Comparison of ENCODE assay signal across 10 cellular contexts in genomic region chr5:77379558-77380061, GRCh38.
A peak's percentile ranks its signal among the peaks of the same experiment; 100 is the strongest.
DNase-seq lines count a peak whose midpoint lies in the region; ATAC-seq and TF ChIP-seq lines count a peak whose summit lies in the region.
"Had no signal": no experiment of that assay in that cellular context is flagged by ENCODE, and none has a peak within 500 bp of the region (broad histone marks: within the 10 kb centered on the region; RNA-seq: fewer than 3 reads in every experiment).

No MANE protein-coding gene starts in this region.

- H3K4me3 ChIP-seq in esophagus squamous epithelium = no peak overlapping the region

- H3K9me3 Mint-ChIP-seq in activated CD8-positive, alpha-beta T cell treated with anti-CD3 and anti-CD28 coated beads, Interleukin-2, amount 10 ng/mL, durations not matched to agents 7 days and 5 days (ENCODE audit: insufficient read depth) = no peaks in the 10 kb centered on the region

- peak overlapping the region; percentile 44 for H3K27ac Mint-ChIP-seq in activated CD8-positive, alpha-beta T cell treated with anti-CD3 and anti-CD28 coated beads, Interleukin-2, amount 10 ng/mL, durations not matched to agents 7 days and 5 days

- CTCF ChIA-PET in activated CD8-positive, alpha-beta T cell treated with anti-CD3 and anti-CD28 coated beads, Interleukin-2, amount 10 ng/mL, durations not matched to agents 7 days and 5 days (lab: Charles Lee) = interaction anchor here (0.6 to 1.0 kb wide), 2 partner anchors 9 to 349 kb away, joined by 4 read pairs; partner anchors contain the start of gene AGGF1

- no peaks in the 10 kb centered on the region for H3K27me3 Mint-ChIP-seq in activated CD8-positive, alpha-beta T cell treated with anti-CD3 and anti-CD28 coated beads, Interleukin-2, amount 10 ng/mL, durations not matched to agents 7 days and 5 days (ENCODE audit: low read depth)

- TF ChIP-seq POLR2A in esophagus squamous epithelium (IDR thresholded peaks at IDR 0.05) = no peak

- peaks cover 0 to 35% (median 0%) of the 10 kb centered on the region in 3 donors for H3K4me1 ChIP-seq in esophagus squamous epithelium

- 24 to 33% methylated on average over 6 of the region's 6 CpGs for WGBS in esophagus squamous epithelium, 2 donors

- H3K4me1 Mint-ChIP-seq in activated CD8-positive, alpha-beta T cell treated with anti-CD3 and anti-CD28 coated beads, Interleukin-2, amount 10 ng/mL, durations not matched to agents 7 days and 5 days (ENCODE audit: low read depth) = peaks cover 15% of the 10 kb centered on the region

- peak overlapping the region in 2 of 4 donors; percentile 63 to 72 for H3K27ac ChIP-seq in esophagus squamous epithelium

- no peaks in the 10 kb centered on the region for H3K36me3 ChIP-seq in esophagus squamous epithelium

- H3K9me3 ChIP-seq in esophagus squamous epithelium = no peaks in the 10 kb centered on the region

- no peak for TF ChIP-seq CTCF in esophagus squamous epithelium (IDR thresholded peaks at IDR 0.05)

- no peaks in the 10 kb centered on the region for H3K36me3 Mint-ChIP-seq in activated CD8-positive, alpha-beta T cell treated with anti-CD3 and anti-CD28 coated beads, Interleukin-2, amount 10 ng/mL, durations not matched to agents 7 days and 5 days (ENCODE audit: low read depth)

- intact Hi-C loops in esophagus squamous epithelium (cut with DNase I) = no loop called here

- peaks cover 0 to 4% (median 0%) of the 10 kb centered on the region in 4 donors for H3K27me3 ChIP-seq in esophagus squamous epithelium

- POLR2A ChIA-PET in activated CD8-positive, alpha-beta T cell treated with anti-CD3 and anti-CD28 coated beads, Interleukin-2, amount 10 ng/mL, durations not matched to agents 7 days and 5 days (lab: Charles Lee) = no interaction called here

- H3K4me3 Mint-ChIP-seq in activated CD8-positive, alpha-beta T cell treated with anti-CD3 and anti-CD28 coated beads, Interleukin-2, amount 10 ng/mL, durations not matched to agents 7 days and 5 days = no peak overlapping the region

- ATAC-seq in GM19035 (IDR thresholded peaks at IDR 0.05; ENCODE audit: unreplicated experiment) (peak; percentile 89), HG03045 (IDR thresholded peaks at IDR 0.05; ENCODE audit: unreplicated experiment) (peak; percentile 71), GM21515 (IDR thresholded peaks at IDR 0.05; ENCODE audit: unreplicated experiment) (no peak)
- ATAC-seq in activated CD8-positive, alpha-beta T cell treated with anti-CD3 and anti-CD28 coated beads, Interleukin-2, amount 10 ng/mL, durations not matched to agents 7 days and 5 days = peak; percentile 51

- DNase-seq in activated CD8-positive, alpha-beta T cell treated with anti-CD3 and anti-CD28 coated beads, Interleukin-2, amount 10 ng/mL, durations not matched to agents 7 days and 5 days = no peak
- peak; percentile 12 to 58 (median 40) for DNase-seq in stimulated activated CD4-positive, alpha-beta T cell treated with anti-CD3 and anti-CD28 coated beads, TNF-alpha, amount 100 ng/mL, for 48 hours (ENCODE audit: low read depth in 3 of 3)
- no peak for DNase-seq in middle frontal gyrus (ENCODE audit: extremely low spot score, low spot score)
- no peak for DNase-seq in NCI-H345 (lab: John Stamatoyannopoulos, UW)
- no peak for DNase-seq in esophagus squamous epithelium (lab: John Stamatoyannopoulos, UW)
- DNase-seq: effector CD8-positive, alpha-beta T cell; midbrain had no signal

Comparison
In these comparisons a context has a peak if more than half of its experiments do, and no peak if none do; other contexts are left out.
1. DNase-seq: peak in stimulated activated CD4-positive, alpha-beta T cell treated with anti-CD3 and anti-CD28 coated beads, TNF-alpha, amount 100 ng/mL, for 48 hours (3 of 3); none in activated CD8-positive, alpha-beta T cell treated with anti-CD3 and anti-CD28 coated beads, Interleukin-2, amount 10 ng/mL, durations not matched to agents 7 days and 5 days (single experiment), middle frontal gyrus (single experiment), NCI-H345 (single experiment) and esophagus squamous epithelium (single experiment).